1 cellular context compared by ENCODE assay signal in genomic region chr6:121627761-121628160, GRCh38.
TF ChIP-seq lines count a peak whose summit lies in the region.

No MANE protein-coding gene starts in this region.

TF ChIP-seq in HepG2, 621 proteins besides CTCF, POLR2A, EP300 and RAD21 (continued from another document):
- TF ChIP-seq ZNF597 (CRISPR knock-in tag; IDR thresholded peaks at IDR 0.05), result no peak
